7 cellular contexts compared by ENCODE assay signal in genomic region chr15:66841953-66842681, GRCh38.
A peak's percentile ranks its signal among the peaks of the same experiment; 100 is the strongest.
DNase-seq lines count a peak whose midpoint lies in the region; ATAC-seq and TF ChIP-seq lines count a peak whose summit lies in the region.

No MANE protein-coding gene starts in this region.

- H3K27me3 ChIP-seq in OCI-LY1 (ENCODE audit: insufficient read depth, low read length) (peaks cover 4% of the 10 kb centered on the region), iPS DF 6.9 (ENCODE audit: control insufficient read depth, insufficient read depth, low read length) (peaks cover 15% of the 10 kb centered on the region)

- ATAC-seq in HG02759 (IDR thresholded peaks at IDR 0.05; ENCODE audit: unreplicated experiment) (no peak), GM18498 (IDR thresholded peaks at IDR 0.05; ENCODE audit: unreplicated experiment) (no peak)

- H3K9me3 ChIP-seq in ES-I3 (ENCODE audit: control insufficient read depth, insufficient read depth, low read length) (no peaks in the 10 kb centered on the region), OCI-LY1 (ENCODE audit: low read length) (no peaks in the 10 kb centered on the region), iPS DF 6.9 (ENCODE audit: control insufficient read depth, insufficient read depth, low read length) (no peaks in the 10 kb centered on the region)

- H2AFZ ChIP-seq in OCI-LY1 (ENCODE audit: low read length), result no peak overlapping the region

- no peak for TF ChIP-seq CTCF in OCI-LY1 (IDR thresholded peaks at IDR 0.05; ENCODE audit: low read length)

- H3K4me2 ChIP-seq in OCI-LY1 (ENCODE audit: low read length), result peak overlapping the region; percentile 67

- no CpG with 5 or more reads among the region's 50 CpGs for WGBS in iPS DF 6.9 (ENCODE audit: insufficient coverage, insufficient read length)

- H3K36me3 ChIP-seq in ES-I3 (ENCODE audit: insufficient read depth, low read length) (no peaks in the 10 kb centered on the region), OCI-LY1 (ENCODE audit: insufficient read depth, low read length) (no peaks in the 10 kb centered on the region), iPS DF 6.9 (ENCODE audit: control insufficient read depth, insufficient read depth, low read length) (no peaks in the 10 kb centered on the region)

- H3K79me2 ChIP-seq in OCI-LY1 (ENCODE audit: insufficient read depth, low read length), result no peaks in the 10 kb centered on the region

- H3K27ac ChIP-seq in OCI-LY1 (ENCODE audit: low read depth, low read length, poor library complexity, severe bottlenecking) (no peak overlapping the region), iPS DF 6.9 (ENCODE audit: low read length) (no peak overlapping the region)

- no peaks in the 10 kb centered on the region for H3F3A ChIP-seq in OCI-LY1 (ENCODE audit: insufficient read depth, low read length)

- DNase-seq in brain pericyte (ENCODE audit: low read depth, low spot score) (peak; percentile 72), iPS DF 6.9 (ENCODE audit: low read depth, low spot score) (no peak), putamen (ENCODE audit: low spot score) (peak; percentile 18)

- no peaks in the 10 kb centered on the region for H3K9me2 ChIP-seq in OCI-LY1 (ENCODE audit: low read depth, low read length)

- H3K4me1 ChIP-seq in ES-I3 (ENCODE audit: insufficient read depth, low read length), result no peaks in the 10 kb centered on the region
- H3K4me1 ChIP-seq in OCI-LY1 (ENCODE audit: insufficient read depth, low read length, severe bottlenecking), result peaks cover 7% of the 10 kb centered on the region
- 0 out of 2 replicates have a peak, but pooled peaks cover 2% of the 10 kb centered on the region for H3K4me1 ChIP-seq in iPS DF 6.9 (ENCODE audit: control insufficient read depth, insufficient read depth, low read length)

- no peaks in the 10 kb centered on the region for H4K20me1 ChIP-seq in OCI-LY1 (ENCODE audit: insufficient read depth, low read length)

- H3K9ac ChIP-seq in ES-I3 (ENCODE audit: low read depth, low read length), result peak overlapping the region; percentile 13; the same call in 1 of the 2 replicates
- no peak overlapping the region; the same call in 1 of the 2 replicates for H3K9ac ChIP-seq in OCI-LY1 (ENCODE audit: low read length)

- H3K4me3 ChIP-seq in OCI-LY1 (ENCODE audit: low read depth, low read length, poor library complexity, severe bottlenecking) (peak overlapping the region; percentile 43), iPS DF 6.9 (ENCODE audit: low read length) (peak overlapping the region; percentile 28; the same call in 1 of the 2 replicates)
